8 cellular contexts compared by ENCODE assay signal in genomic region chr17:39450847-39451581, GRCh38. TPM values are rescaled to one million over a fixed set of nuclear protein-coding genes. Genes with fewer than 3 reads are reported as not detected.
DNase-seq lines count a peak whose midpoint lies in the region; ATAC-seq lines count a peak whose summit lies in the region.

Gene MED1 (minus strand): TSS chr17:39451263. CDS start chr17:39451062, 201 bp downstream.

- no peak within 1 kb of the TSS for H2BK5ac ChIP-seq in mesendoderm (ENCODE audit: low read length)

- H2BK120ac ChIP-seq in mesendoderm (ENCODE audit: low read depth, low read length): no peak within 1 kb of the TSS

- H3K27ac ChIP-seq in mesendoderm (ENCODE audit: low read depth, low read length): peak within 1 kb of the TSS; percentile 1

- H3K56ac ChIP-seq in mesendoderm (ENCODE audit: low read length): peak within 1 kb of the TSS; percentile 90

- peaks cover 33% of the 10 kb centered on the region for H3K36me3 ChIP-seq in NT2/D1 (ENCODE audit: insufficient read depth, insufficient read length, low read length)
- H3K36me3 ChIP-seq in endocrine pancreas (ENCODE audit: control insufficient read depth, insufficient read depth, low read length): peaks cover 3% of the 10 kb centered on the region
- H3K36me3 ChIP-seq in mesendoderm (ENCODE audit: control insufficient read depth, insufficient read depth, low read length): no peaks in the 10 kb centered on the region

- H3K23ac ChIP-seq in mesendoderm (ENCODE audit: low read length): no peak within 1 kb of the TSS

- no peak within 1 kb of the TSS for H3K18ac ChIP-seq in mesendoderm (ENCODE audit: low read length)

- peaks cover 28% of the 10 kb centered on the region for H3K4me1 Mint-ChIP-seq in activated CD8-positive, alpha-beta memory T cell treated with anti-CD3 and anti-CD28 coated beads, Interleukin-2, amount 10 ng/mL, durations not matched to agents 7 days and 5 days

- peak within 1 kb of the TSS; percentile 93 for H3K27ac Mint-ChIP-seq in activated CD8-positive, alpha-beta memory T cell treated with anti-CD3 and anti-CD28 coated beads, Interleukin-2, amount 10 ng/mL, durations not matched to agents 7 days and 5 days

- peak within 1 kb of the TSS; percentile 52 for H4K5ac ChIP-seq in mesendoderm (ENCODE audit: low read length)

- CTCF ChIA-PET in activated CD8-positive, alpha-beta memory T cell treated with anti-CD3 and anti-CD28 coated beads, Interleukin-2, amount 10 ng/mL, durations not matched to agents 7 days and 5 days (lab: Charles Lee): interaction anchor here (0.6 to 2.8 kb wide), 7 partner anchors 9 to 714 kb away, joined by 3 to 31 read pairs (median 4); partner anchors contain the start of gene CDK12

- H3K9me3 Mint-ChIP-seq in activated CD8-positive, alpha-beta memory T cell treated with anti-CD3 and anti-CD28 coated beads, Interleukin-2, amount 10 ng/mL, durations not matched to agents 7 days and 5 days (ENCODE audit: low read depth): no peaks in the 10 kb centered on the region

- peak within 1 kb of the TSS; percentile 96 for H3K4me3 Mint-ChIP-seq in activated CD8-positive, alpha-beta memory T cell treated with anti-CD3 and anti-CD28 coated beads, Interleukin-2, amount 10 ng/mL, durations not matched to agents 7 days and 5 days

- peak within 1 kb of the TSS; percentile 99 for H4K8ac ChIP-seq in mesendoderm (ENCODE audit: low read depth, low read length)

- peak within 1 kb of the TSS; percentile 17 for H3K4ac ChIP-seq in mesendoderm (ENCODE audit: low read depth, low read length)

- H3K9ac ChIP-seq in NT2/D1 (ENCODE audit: insufficient read length, low read depth): peak within 1 kb of the TSS; percentile 100
- H3K9ac ChIP-seq in endocrine pancreas (ENCODE audit: control insufficient read depth, insufficient read depth, low read length): peak within 1 kb of the TSS; percentile 96
- H3K9ac ChIP-seq in mesendoderm (ENCODE audit: low read length): peak within 1 kb of the TSS; percentile 86

- no CpG with 5 or more reads among the region's 37 CpGs for WGBS in mesendoderm (ENCODE audit: extremely low coverage, insufficient coverage, low lambda C conversion rate)

- no peaks in the 10 kb centered on the region for H3K27me3 ChIP-seq in NT2/D1 (ENCODE audit: insufficient read depth, insufficient read length)
- H3K27me3 ChIP-seq in endocrine pancreas (ENCODE audit: control insufficient read depth, insufficient read depth, low read length): no peaks in the 10 kb centered on the region
- H3K27me3 ChIP-seq in mesendoderm (ENCODE audit: insufficient read depth, low read length, poor library complexity): no peaks in the 10 kb centered on the region

- H3K4me3 ChIP-seq in NT2/D1 (ENCODE audit: insufficient read length, low read depth) (peak within 1 kb of the TSS; percentile 97), endocrine pancreas (ENCODE audit: control insufficient read depth, insufficient read depth, low read length) (peak within 1 kb of the TSS; percentile 91), mesendoderm (ENCODE audit: low read length) (peak within 1 kb of the TSS; percentile 71)

- H3K9me3 ChIP-seq in NT2/D1 (ENCODE audit: insufficient read depth, low read length): no peaks in the 10 kb centered on the region
- no peaks in the 10 kb centered on the region for H3K9me3 ChIP-seq in endocrine pancreas (ENCODE audit: control insufficient read depth, low read length)

- H2AK5ac ChIP-seq in mesendoderm (ENCODE audit: low read length): peak within 1 kb of the TSS; percentile 67

- H3K79me2 ChIP-seq in mesendoderm (ENCODE audit: control insufficient read depth, insufficient read depth, low read length): peaks cover 28% of the 10 kb centered on the region

- H2BK15ac ChIP-seq in mesendoderm (replicated peaks; ENCODE audit: low read depth): no peak within 1 kb of the TSS

- H3K4me2 ChIP-seq in mesendoderm (ENCODE audit: low read length): peak within 1 kb of the TSS; percentile 88

- ATAC-seq in GM21381 (IDR thresholded peaks at IDR 0.05; ENCODE audit: unreplicated experiment): peak; percentile 83
- peak; percentile 99 for ATAC-seq in activated CD8-positive, alpha-beta memory T cell treated with anti-CD3 and anti-CD28 coated beads, Interleukin-2, amount 10 ng/mL, durations not matched to agents 7 days and 5 days

- DNase-seq in COLO829 (ENCODE audit: low spot score) (peak; percentile 100), HUDEP-2 (lab: John Stamatoyannopoulos, UW; ENCODE audit: unreplicated experiment in 76 of 76) (peak in 75 of 76 experiments; percentile 21 to 98 (median 91)), NT2/D1 (ENCODE audit: low read depth, low spot score) (peak; percentile 95), mesendoderm (peak; percentile 99)
- DNase-seq in activated CD8-positive, alpha-beta memory T cell treated with anti-CD3 and anti-CD28 coated beads, Interleukin-2, amount 10 ng/mL, durations not matched to agents 7 days and 5 days: peak; percentile 98
- DNase-seq in stimulated activated CD8-positive, alpha-beta memory T cell treated with anti-CD3 and anti-CD28 coated beads, Interleukin-15, amount 100 ng/mL, for 1 hour (ENCODE audit: low read depth): peak; percentile 73

- H3K4me1 ChIP-seq in NT2/D1 (ENCODE audit: insufficient read depth, insufficient read length): no peaks in the 10 kb centered on the region
- H3K4me1 ChIP-seq in endocrine pancreas (ENCODE audit: control insufficient read depth, insufficient read depth, low read length): no peaks in the 10 kb centered on the region
- H3K4me1 ChIP-seq in mesendoderm (ENCODE audit: control insufficient read depth, low read depth, low read length): peaks cover 3% of the 10 kb centered on the region

- H3K27me3 Mint-ChIP-seq in activated CD8-positive, alpha-beta memory T cell treated with anti-CD3 and anti-CD28 coated beads, Interleukin-2, amount 10 ng/mL, durations not matched to agents 7 days and 5 days: no peaks in the 10 kb centered on the region

- peaks cover 14% of the 10 kb centered on the region for H3K36me3 Mint-ChIP-seq in activated CD8-positive, alpha-beta memory T cell treated with anti-CD3 and anti-CD28 coated beads, Interleukin-2, amount 10 ng/mL, durations not matched to agents 7 days and 5 days

- H3K79me1 ChIP-seq in mesendoderm (ENCODE audit: low read length): peaks cover 9% of the 10 kb centered on the region

RNA-seq across cellular contexts. Expression of gene MED1, which starts in this region (rescaled TPM):
- total RNA-seq in activated CD8-positive, alpha-beta memory T cell treated with anti-CD3 and anti-CD28 coated beads, Interleukin-2, amount 10 ng/mL, durations not matched to agents 7 days and 5 days: 10 to 100 TPM; 53.2 to 73.0 TPM
- 40.4 TPM for polyA plus RNA-seq in mesendoderm (2013, experiment 1 of 2)
- polyA plus RNA-seq in mesendoderm (2013, experiment 2 of 2): 40.3 TPM

Comparison
In these comparisons a context has a peak if more than half of its experiments do, and no peak if none do; other contexts are left out.
1. Peak in every context shown above with its lines: DNase-seq, ATAC-seq, H3K4me3 ChIP-seq and H3K27ac ChIP-seq.